ENCODE assay signal across 16 cellular contexts in genomic region chr13:45575830-45576180, GRCh38.
"Had no signal": no experiment of that assay in that cellular context is flagged by ENCODE, and none has a peak within 500 bp of the region (broad histone marks: within the 10 kb centered on the region; RNA-seq: fewer than 3 reads in every experiment).

No MANE protein-coding gene starts in this region.

- DNase-seq: esophagus squamous epithelium; foreskin fibroblast; immature natural killer cell; left lung; lower lobe of right lung; natural killer cell; posterior cingulate gyrus; spleen; stimulated activated CD4-positive, alpha-beta T cell treated with anti-CD3 and anti-CD28 coated beads, Interleukin-15, amount 100 ng/mL, for 24 hours; stimulated activated CD4-positive, alpha-beta T cell treated with anti-CD3 and anti-CD28 coated beads, Interleukin-1b, Interleukin-23, amount 100 ng/mL, for 48 hours; stimulated activated CD4-positive, alpha-beta T cell treated with anti-CD3 and anti-CD28 coated beads, Interleukin-4, amount 100 ng/mL, for 24 hours; testis; upper lobe of right lung had no signal

- H3K27ac ChIP-seq: esophagus squamous epithelium, gastroesophageal sphincter, left lung, lower lobe of right lung, spleen, testis, tibial nerve, upper lobe of right lung, vagina had no signal
